In genomic region chr17:78034429-78035091, GRCh38 we compare ENCODE assay signal across 17 cellular contexts.
DNase-seq lines count a peak whose midpoint lies in the region; ATAC-seq and TF ChIP-seq lines count a peak whose summit lies in the region.
"Had no signal": no experiment of that assay in that cellular context is flagged by ENCODE, and none has a peak within 500 bp of the region (broad histone marks: within the 10 kb centered on the region; RNA-seq: fewer than 3 reads in every experiment).

No MANE protein-coding gene starts in this region.

- H3K36me3 Mint-ChIP-seq in Caco-2 (ENCODE audit: insufficient read depth, unreplicated experiment) = no peaks in the 10 kb centered on the region
- H3K36me3 Mint-ChIP-seq in CD4-positive, alpha-beta T cell (ENCODE audit: low read depth) = peaks cover 79% of the 10 kb centered on the region
- H3K36me3 Mint-ChIP-seq in natural killer cell treated with Interleukin-12 subunit alpha and Interleukin-12 subunit beta and Interleukin-15 and Interleukin-18, amount 100 ng/mL, for 72 hours = peaks cover 14% of the 10 kb centered on the region

- no peaks in the 10 kb centered on the region; the same call in 1 of the 2 replicates for H3K36me3 ChIP-seq in Caco-2 (ENCODE audit: control insufficient read depth, insufficient read depth, low read length)

- POLR2A ChIA-PET in Caco-2 (lab: Charles Lee) = interaction anchor here (0.7 kb wide), 1 partner anchor 8 kb away, joined by 4 read pairs; no protein-coding TSS in a partner anchor
- POLR2A ChIA-PET in CD4-positive, alpha-beta T cell (lab: Charles Lee) = interaction anchor here (0.6 kb wide), 1 partner anchor 62 kb away, joined by 3 read pairs; no protein-coding TSS in a partner anchor

- no peak overlapping the region for H3K4me3 Mint-ChIP-seq in Caco-2 (ENCODE audit: unreplicated experiment)
- no peak overlapping the region for H3K4me3 Mint-ChIP-seq in CD4-positive, alpha-beta T cell
- no peak overlapping the region for H3K4me3 Mint-ChIP-seq in natural killer cell treated with Interleukin-12 subunit alpha and Interleukin-12 subunit beta and Interleukin-15 and Interleukin-18, amount 100 ng/mL, for 72 hours
- H3K4me3 Mint-ChIP-seq: effector memory CD8-positive, alpha-beta T cell; neural progenitor cell had no signal

- H3K27me3 Mint-ChIP-seq in Caco-2 (ENCODE audit: insufficient read depth, unreplicated experiment) = no peaks in the 10 kb centered on the region
- H3K27me3 Mint-ChIP-seq in CD4-positive, alpha-beta T cell = no peaks in the 10 kb centered on the region
- no peaks in the 10 kb centered on the region for H3K27me3 Mint-ChIP-seq in natural killer cell treated with Interleukin-12 subunit alpha and Interleukin-12 subunit beta and Interleukin-15 and Interleukin-18, amount 100 ng/mL, for 72 hours
- H3K27me3 Mint-ChIP-seq: effector memory CD8-positive, alpha-beta T cell had no signal

- intact Hi-C loops in Caco-2 (cut with micrococcal nuclease; ENCODE audit: unreplicated experiment) = no loop called here
- intact Hi-C loops in CD4-positive, alpha-beta T cell (cut with DNase I, micrococcal nuclease) = loop anchor here in 1 of 2 experiments (5.0 kb wide), 1 partner anchor 43 kb away; no protein-coding TSS in a partner anchor

- H3K4me1 ChIP-seq in Caco-2 = no peaks in the 10 kb centered on the region
- H3K4me1 ChIP-seq: thyroid gland had no signal

- H3K27me3 ChIP-seq in Caco-2 (replicated peaks; ENCODE audit: control insufficient read depth, insufficient read depth, low read length) = no peaks in the 10 kb centered on the region
- H3K27me3 ChIP-seq in CD4-positive, alpha-beta T cell (ENCODE audit: control insufficient read depth, insufficient read depth, low read length) = no peaks in the 10 kb centered on the region
- H3K27me3 ChIP-seq: neural progenitor cell, thyroid gland had no signal

- no TSS peak for BruUV-seq in Caco-2 (replicated peaks; lab: Mats Ljungman, UMichigan)

- DNase-seq in Caco-2 (no peak), HCEC 1CT (peak; percentile 49), amniotic epithelial cell (ENCODE audit: low read depth) (peak; percentile 38), glomerular visceral epithelial cell (ENCODE audit: extremely low spot score) (peak; percentile 31), T-helper 2 cell (no peak), amniotic stem cell (lab: John Stamatoyannopoulos, UW) (no peak)
- DNase-seq in CD4-positive, alpha-beta T cell = no peak
- DNase-seq in natural killer cell treated with Interleukin-12 subunit alpha and Interleukin-12 subunit beta and Interleukin-15 and Interleukin-18, amount 100 ng/mL, for 72 hours (ENCODE audit: low spot score) = no peak
- DNase-seq: aorta; effector memory CD8-positive, alpha-beta T cell; hippocampal formation; lower lobe of right lung; NCI-H1092; NCI-H526 treated with DMSO at 0.1 percent for 48 hours; thyroid gland had no signal

- H3K27ac Mint-ChIP-seq in Caco-2 (ENCODE audit: unreplicated experiment) = peak overlapping the region; percentile 28
- no peak overlapping the region for H3K27ac Mint-ChIP-seq in CD4-positive, alpha-beta T cell
- no peak overlapping the region for H3K27ac Mint-ChIP-seq in natural killer cell treated with Interleukin-12 subunit alpha and Interleukin-12 subunit beta and Interleukin-15 and Interleukin-18, amount 100 ng/mL, for 72 hours
- H3K27ac Mint-ChIP-seq: neural progenitor cell had no signal

- H3K27ac ChIP-seq in CD4-positive, alpha-beta T cell (ENCODE audit: low read depth, low read length) = no peak overlapping the region
- H3K27ac ChIP-seq: lower lobe of right lung, neural progenitor cell, thyroid gland had no signal

- H3K9me3 ChIP-seq in Caco-2 = no peaks in the 10 kb centered on the region
- no peaks in the 10 kb centered on the region for H3K9me3 ChIP-seq in CD4-positive, alpha-beta T cell (ENCODE audit: control insufficient read depth, low read length)
- H3K9me3 ChIP-seq: lower lobe of right lung, thyroid gland had no signal

- no peaks in the 10 kb centered on the region for H3K4me1 Mint-ChIP-seq in Caco-2 (ENCODE audit: low read depth, unreplicated experiment)
- peaks cover 14% of the 10 kb centered on the region for H3K4me1 Mint-ChIP-seq in CD4-positive, alpha-beta T cell (ENCODE audit: low read depth)
- H3K4me1 Mint-ChIP-seq in natural killer cell treated with Interleukin-12 subunit alpha and Interleukin-12 subunit beta and Interleukin-15 and Interleukin-18, amount 100 ng/mL, for 72 hours (ENCODE audit: low read depth in 2 of 2) = peaks cover 0 to 2% of the 10 kb centered on the region in 2 donors
- H3K4me1 Mint-ChIP-seq: neural progenitor cell had no signal

- TF ChIP-seq CTCF in Caco-2 (IDR thresholded peaks at IDR 0.05; ENCODE audit: insufficient read depth in 1 of 2, low read depth in 1 of 2, low read length in 1 of 2, severe bottlenecking in 1 of 2, unreplicated experiment in 1 of 2) = no peak
- no peak for TF ChIP-seq CTCF in CD4-positive, alpha-beta T cell (IDR thresholded peaks at IDR 0.05)

- no peaks in the 10 kb centered on the region for H3K9me3 Mint-ChIP-seq in Caco-2 (ENCODE audit: unreplicated experiment)
- H3K9me3 Mint-ChIP-seq in CD4-positive, alpha-beta T cell = no peaks in the 10 kb centered on the region
- no peaks in the 10 kb centered on the region for H3K9me3 Mint-ChIP-seq in natural killer cell treated with Interleukin-12 subunit alpha and Interleukin-12 subunit beta and Interleukin-15 and Interleukin-18, amount 100 ng/mL, for 72 hours
- H3K9me3 Mint-ChIP-seq: effector memory CD8-positive, alpha-beta T cell; neural progenitor cell had no signal

- no peak overlapping the region for H3K4me3 ChIP-seq in Caco-2 (ENCODE audit: low read depth, low read length)
- H3K4me3 ChIP-seq: lower lobe of right lung, neural progenitor cell, thyroid gland had no signal

- no peak for ATAC-seq in CD4-positive, alpha-beta T cell (ENCODE audit: poor library complexity)
- ATAC-seq in natural killer cell treated with Interleukin-12 subunit alpha and Interleukin-12 subunit beta and Interleukin-15 and Interleukin-18, amount 100 ng/mL, for 72 hours = no peak
- ATAC-seq: effector memory CD8-positive, alpha-beta T cell; lower lobe of right lung; Right ventricle myocardium inferior had no signal

- CTCF ChIA-PET in Caco-2 (lab: Charles Lee) = no interaction called here
- CTCF ChIA-PET in CD4-positive, alpha-beta T cell (lab: Charles Lee) = interaction anchor here (1.1 kb wide), 1 partner anchor 15 kb away, joined by 4 read pairs; no protein-coding TSS in a partner anchor

Comparison
In these comparisons a context has a peak if more than half of its experiments do, and no peak if none do; other contexts are left out.
1. DNase-seq: peak in HCEC 1CT (single experiment), amniotic epithelial cell (single experiment) and glomerular visceral epithelial cell (single experiment); none in Caco-2 (0 of 2), CD4-positive, alpha-beta T cell (0 of 10), T-helper 2 cell (0 of 5), natural killer cell treated with Interleukin-12 subunit alpha and Interleukin-12 subunit beta and Interleukin-15 and Interleukin-18, amount 100 ng/mL, for 72 hours (single experiment) and amniotic stem cell (single experiment).